ENCODE assay signal across 25 cellular contexts in genomic region chr12:2743478-2743877, GRCh38. TPM values are rescaled to one million over a fixed set of nuclear protein-coding genes. Genes with fewer than 3 reads are reported as not detected.
DNase-seq lines count a peak whose midpoint lies in the region; ATAC-seq, FAIRE-seq and TF ChIP-seq lines count a peak whose summit lies in the region.
"Had no signal": no experiment of that assay in that cellular context is flagged by ENCODE, and none has a peak within 500 bp of the region (broad histone marks: within the 10 kb centered on the region; RNA-seq: fewer than 3 reads in every experiment).

No MANE protein-coding gene starts in this region.

- no peaks in the 10 kb centered on the region for H3K9me3 Mint-ChIP-seq in osteocyte (ENCODE audit: unreplicated experiment)
- H3K9me3 Mint-ChIP-seq in nephron progenitor cell = peaks cover 5% of the 10 kb centered on the region

- H3K36me3 Mint-ChIP-seq in osteocyte (ENCODE audit: unreplicated experiment) (no peaks in the 10 kb centered on the region), nephron progenitor cell (ENCODE audit: low read depth) (no peaks in the 10 kb centered on the region)
- H3K36me3 Mint-ChIP-seq: CD4-positive, CD25-positive, alpha-beta regulatory T cell; CD8-positive, alpha-beta T cell had no signal

- FAIRE-seq in HTR-8/SVneo (lab: Jason Lieb, UNC) = peak; percentile 31
- FAIRE-seq in RCC 7860 (lab: Jason Lieb, UNC) = no peak
- no peak for FAIRE-seq in frontal cortex (lab: Jason Lieb, UNC)
- FAIRE-seq: A549, D721Med, GM12878, GM19239, H1 had no signal

- intact Hi-C loops in Right ventricle myocardium inferior (cut with DNase I) (no loop called here), left cardiac atrium (cut with DNase I) (no loop called here)

- H3K4me3 Mint-ChIP-seq in osteocyte (ENCODE audit: unreplicated experiment) (no peak overlapping the region), nephron progenitor cell (no peak overlapping the region)
- H3K4me3 Mint-ChIP-seq: CD4-positive, CD25-positive, alpha-beta regulatory T cell; CD8-positive, alpha-beta T cell had no signal

- no peak overlapping the region for H3K27ac Mint-ChIP-seq in osteocyte (ENCODE audit: unreplicated experiment)
- H3K27ac Mint-ChIP-seq in nephron progenitor cell = no peak overlapping the region
- H3K27ac Mint-ChIP-seq: CD4-positive, CD25-positive, alpha-beta regulatory T cell; CD8-positive, alpha-beta T cell had no signal

- H3K27me3 Mint-ChIP-seq in osteocyte (ENCODE audit: unreplicated experiment) = peaks cover 60% of the 10 kb centered on the region
- peaks cover 44% of the 10 kb centered on the region for H3K27me3 Mint-ChIP-seq in nephron progenitor cell (ENCODE audit: low read depth, poor library complexity)
- H3K27me3 Mint-ChIP-seq: CD4-positive, CD25-positive, alpha-beta regulatory T cell had no signal

- H3K4me1 Mint-ChIP-seq in osteocyte (ENCODE audit: unreplicated experiment) (no peaks in the 10 kb centered on the region), nephron progenitor cell (no peaks in the 10 kb centered on the region)

- DNase-seq in Right ventricle myocardium inferior (ENCODE audit: missing footprints) (peak; percentile 66), left cardiac atrium (no peak), HTR-8/SVneo (ENCODE audit: insufficient read length, low spot score) (no peak), osteocyte (ENCODE audit: extremely low spot score, unreplicated experiment) (peak; percentile 79), nephron progenitor cell (no peak), RCC 7860 (ENCODE audit: low spot score) (no peak), frontal cortex (ENCODE audit: low spot score in 2 of 2) (no peak)
- DNase-seq: 8988T; ACHN; AML-193; BE2C; CD4-positive, CD25-positive, alpha-beta regulatory T cell; CD8-positive, alpha-beta T cell; DMS 273 treated with DMSO at 0.1 percent for 48 hours; DMS79; EL; GDM1; GM23248; H7 had no signal

- TF ChIP-seq CTCF in osteocyte (IDR thresholded peaks at IDR 0.05) (no peak), nephron progenitor cell (IDR thresholded peaks at IDR 0.05) (no peak)

- ATAC-seq in Right ventricle myocardium inferior (no peak), left cardiac atrium (no peak)
- ATAC-seq: A549; CD8-positive, alpha-beta T cell; GM12878; HCT116 had no signal

RNA-seq across cellular contexts. Expression of gene FKBP4, which starts 51.3 kb away (rescaled TPM):
- total RNA-seq in Right ventricle myocardium inferior (64.1 TPM), left cardiac atrium (10 to 100 TPM; 38.5 to 61.4 TPM), osteocyte (42.1 and 43.3 TPM in 2 replicates), frontal cortex (44.8 TPM)

Comparison
In these comparisons a context has a peak if more than half of its experiments do, and no peak if none do; other contexts are left out.
1. DNase-seq: peak in Right ventricle myocardium inferior (single experiment) and osteocyte (single experiment); none in left cardiac atrium (single experiment), HTR-8/SVneo (single experiment), nephron progenitor cell (single experiment), RCC 7860 (single experiment) and frontal cortex (0 of 2).